In the genomic region with DNA sequence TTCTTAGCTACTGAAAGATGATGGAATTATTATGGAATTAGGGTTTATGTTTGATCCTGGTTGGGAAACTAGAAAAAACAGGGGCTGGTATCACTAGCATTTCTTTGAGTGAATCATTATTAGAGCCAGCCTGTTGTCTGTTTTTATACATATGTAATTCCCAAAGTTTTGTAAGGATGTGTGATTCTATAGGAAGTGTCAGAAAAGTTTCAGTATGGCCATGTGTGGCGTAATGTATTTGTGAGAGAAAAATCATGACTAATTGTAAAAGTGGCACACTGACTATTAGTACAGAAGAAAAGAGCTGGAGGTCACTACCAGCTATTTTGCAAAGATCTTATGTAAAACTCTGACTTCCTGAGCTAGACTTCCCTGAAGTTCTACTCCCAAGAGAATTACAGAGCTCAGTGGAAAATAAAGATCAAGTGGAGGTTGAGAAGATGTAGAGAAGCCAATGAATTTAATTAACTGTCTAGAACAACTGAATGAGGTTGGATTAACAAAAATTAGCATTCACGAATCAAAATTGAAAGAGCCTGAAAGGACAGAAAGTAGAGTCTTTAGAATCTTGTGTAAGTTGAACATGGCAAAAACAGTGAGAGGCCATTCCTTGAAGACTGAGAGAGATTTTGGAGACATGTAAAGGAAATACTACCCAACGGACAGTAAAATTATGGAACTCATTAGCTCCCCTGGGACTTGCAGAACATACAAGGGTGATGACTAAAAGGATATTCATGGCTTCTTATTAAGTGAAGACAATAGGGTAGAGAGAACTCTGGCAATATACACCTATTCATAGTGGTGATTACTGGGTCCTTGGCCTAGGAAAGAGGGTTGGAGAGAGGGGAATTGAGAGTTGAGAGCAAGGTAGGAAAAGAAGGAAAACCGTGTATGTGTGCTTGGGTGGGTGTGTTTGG, we compare ENCODE assay signal across 28 cellular contexts. TPM values are rescaled to one million over a fixed set of nuclear protein-coding genes. Genes with fewer than 3 reads are reported as not detected.
DNase-seq lines count a peak whose midpoint lies in the region; ATAC-seq and TF ChIP-seq lines count a peak whose summit lies in the region.
"Had no signal": no experiment of that assay in that cellular context is flagged by ENCODE, and none has a peak within 500 bp of the region (broad histone marks: within the 10 kb centered on the region; RNA-seq: fewer than 3 reads in every experiment).

No MANE protein-coding gene starts in this region.

- H3K36me3 ChIP-seq in skeletal muscle satellite cell (ENCODE audit: insufficient read depth, low read length) (no peaks in the 10 kb centered on the region), right lobe of liver (no peaks in the 10 kb centered on the region)
- H3K36me3 ChIP-seq: BE2C, HAP-1, transverse colon had no signal

- peaks cover 36% of the 10 kb centered on the region for H3K4me1 ChIP-seq in skeletal muscle satellite cell (ENCODE audit: control insufficient read depth, insufficient read depth, low read length)
- no peaks in the 10 kb centered on the region for H3K4me1 ChIP-seq in right lobe of liver
- H3K4me1 ChIP-seq: BE2C, HAP-1, transverse colon had no signal

- H3K27me3 ChIP-seq in dorsolateral prefrontal cortex (no peaks in the 10 kb centered on the region), skeletal muscle satellite cell (ENCODE audit: control insufficient read depth, insufficient read depth, low read length) (no peaks in the 10 kb centered on the region), right lobe of liver (no peaks in the 10 kb centered on the region)
- H3K27me3 ChIP-seq: BE2C, transverse colon had no signal

- intact Hi-C loops in dorsolateral prefrontal cortex (cut with DNase I) (no loop called here), right lobe of liver (cut with DNase I) (no loop called here)

- H3K27ac ChIP-seq in dorsolateral prefrontal cortex (peak overlapping the region in 55 of 59 donors; percentile 21 to 99 (median 96)), right lobe of liver (no peak overlapping the region)
- H3K27ac ChIP-seq: transverse colon, VCaP had no signal

- peak overlapping the region; percentile 17 for H3K4me2 ChIP-seq in skeletal muscle satellite cell (ENCODE audit: low read length)

- TF ChIP-seq CTCF in NB4 (IDR thresholded peaks at IDR 0.05; ENCODE audit: low read depth, low read length) (no peak), dorsolateral prefrontal cortex (IDR thresholded peaks at IDR 0.05 in 54 of 56, conservative IDR thresholded peaks at IDR 0.05 in 2 of 56; ENCODE audit: low read depth in 1 of 56, partially characterized antibody in 56 of 56) (no peak), right lobe of liver (IDR thresholded peaks at IDR 0.05) (no peak)

- no peak for ATAC-seq in right lobe of liver
- ATAC-seq: effector memory CD8-positive, alpha-beta T cell; HepG2; right cardiac atrium; Right ventricle myocardium inferior; T-cell had no signal

- H3K9me3 ChIP-seq in skeletal muscle satellite cell (replicated peaks; ENCODE audit: low read length): no peaks in the 10 kb centered on the region
- no peaks in the 10 kb centered on the region for H3K9me3 ChIP-seq in right lobe of liver
- H3K9me3 ChIP-seq: BE2C, HAP-1, transverse colon had no signal

- 50% methylated on average over 4 of the region's 4 CpGs for WGBS in right lobe of liver (ENCODE audit: insufficient coverage, low coverage, low lambda C conversion rate, missing lambda C conversion rate)

- TF ChIP-seq POLR2A in NB4 (IDR thresholded peaks at IDR 0.05; ENCODE audit: extremely low read depth, insufficient read length) (no peak), right lobe of liver (IDR thresholded peaks at IDR 0.05) (no peak)

- H3K4me3 ChIP-seq in NB4 (ENCODE audit: low read depth, low read length): no peak overlapping the region
- H3K4me3 ChIP-seq in dorsolateral prefrontal cortex: no peak overlapping the region
- no peak overlapping the region for H3K4me3 ChIP-seq in skeletal muscle satellite cell (ENCODE audit: low read length)
- H3K4me3 ChIP-seq in right lobe of liver: no peak overlapping the region
- H3K4me3 ChIP-seq: HAP-1, lung, transverse colon had no signal

- no peak overlapping the region for H3K9ac ChIP-seq in skeletal muscle satellite cell (ENCODE audit: low read depth, low read length)

- DNase-seq in EL (peak; percentile 46), NB4 (ENCODE audit: low read depth) (peak; percentile 34), dorsolateral prefrontal cortex (no peak), AG08396 (ENCODE audit: low spot score) (no peak), iPS-NIHi11 (ENCODE audit: low spot score) (no peak), right lobe of liver (no peak)
- DNase-seq: activated CD4-positive, alpha-beta T cell treated with anti-CD3 and anti-CD28 coated beads, Interleukin-2, amount 50 U/mL, for 4 hours; activated naive CD4-positive, alpha-beta T cell treated with Interleukin-2 at 50 U/mL for 16 hours; anterior cingulate cortex; BE2C; effector memory CD8-positive, alpha-beta T cell; GDM1; hypothalamus; kidney; MM.1S; NCI-H187 treated with DMSO at 0.1 percent for 48 hours; NCI-H510A treated with DMSO at 0.1 percent for 48 hours; nucleus accumbens; right cardiac atrium; stimulated activated naive CD4-positive, alpha-beta T cell; T-cell; transverse colon had no signal

RNA-seq across cellular contexts. Expression of a gene that starts 12.5 kb away (rescaled TPM):
- total RNA-seq in dorsolateral prefrontal cortex: 100 to 1,000 TPM in 105 of 120 experiments, 10 to 100 TPM in 15; 50.7 to 183 (median 129) TPM
- total RNA-seq in skeletal muscle satellite cell (2012; rRNA removed): 0.25 and 0.44 TPM in 2 replicates
- under 1 TPM in 1 of 6 experiments, not detected in 5; 0.06 TPM for total RNA-seq in right lobe of liver
- total RNA-seq: HepG2, Right ventricle myocardium inferior, transverse colon had no signal

Comparison
In these comparisons a context has a peak if more than half of its experiments do, and no peak if none do; other contexts are left out.
1. DNase-seq: peak in EL (single experiment) and NB4 (single experiment); none in dorsolateral prefrontal cortex (0 of 10), AG08396 (single experiment), iPS-NIHi11 (single experiment) and right lobe of liver (0 of 3).
2. H3K27ac ChIP-seq: peak in dorsolateral prefrontal cortex (55 of 59); none in right lobe of liver (0 of 3).
3. RNA of a gene that starts 12.5 kb away (total RNA-seq): 50.7 to 183 TPM in dorsolateral prefrontal cortex; 0.06 TPM in right lobe of liver; every median in the first group is over 10 times any median in the second.